ENCODE assay signal across 22 cellular contexts in genomic region chr11:46366260-46366659, GRCh38. TPM values are rescaled to one million over a fixed set of nuclear protein-coding genes. Genes with fewer than 3 reads are reported as not detected.
DNase-seq lines count a peak whose midpoint lies in the region; ATAC-seq, FAIRE-seq and TF ChIP-seq lines count a peak whose summit lies in the region.
"Had no signal": no experiment of that assay in that cellular context is flagged by ENCODE, and none has a peak within 500 bp of the region (broad histone marks: within the 10 kb centered on the region; RNA-seq: fewer than 3 reads in every experiment).

No MANE protein-coding gene starts in this region.

- TF ChIP-seq CTCF in activated CD8-positive, alpha-beta T cell treated with anti-CD3 and anti-CD28 coated beads for 36 hours (IDR thresholded peaks at IDR 0.05): no peak
- no peak for TF ChIP-seq CTCF in CD8-positive, alpha-beta T cell (IDR thresholded peaks at IDR 0.05)
- no peak for TF ChIP-seq CTCF in K562 (IDR thresholded peaks at IDR 0.05 in 2 of 3, conservative IDR thresholded peaks at IDR 0.05 in 1 of 3; ENCODE audit: insufficient read depth in 2 of 3, low read depth in 1 of 3, low read length in 3 of 3)
- TF ChIP-seq CTCF in neutrophil (IDR thresholded peaks at IDR 0.05): no peak

- no peak for FAIRE-seq in K562 (lab: Jason Lieb, UNC)
- FAIRE-seq: GM12891 had no signal

- H3K4me3 Mint-ChIP-seq in activated CD8-positive, alpha-beta T cell treated with anti-CD3 and anti-CD28 coated beads, Interleukin-2, amount 10 ng/mL, durations not matched to agents 7 days and 5 days: no peak overlapping the region
- no peak overlapping the region for H3K4me3 Mint-ChIP-seq in activated CD8-positive, alpha-beta T cell treated with anti-CD3 and anti-CD28 coated beads for 36 hours
- H3K4me3 Mint-ChIP-seq in CD8-positive, alpha-beta T cell: no peak overlapping the region
- H3K4me3 Mint-ChIP-seq: GM23338 had no signal

- no peak for DNase-seq in activated CD8-positive, alpha-beta T cell treated with anti-CD3 and anti-CD28 coated beads, Interleukin-2, amount 10 ng/mL, durations not matched to agents 7 days and 5 days
- DNase-seq in activated CD8-positive, alpha-beta T cell treated with anti-CD3 and anti-CD28 coated beads for 36 hours: no peak
- peak in 1 of 7 experiments; percentile 15 for DNase-seq in CD8-positive, alpha-beta T cell
- no peak for DNase-seq in K562 (ENCODE audit: extremely low read depth in 1 of 4, low spot score in 3 of 4)
- no peak for DNase-seq in RPMI8226
- DNase-seq in caudate nucleus (lab: John Stamatoyannopoulos, UW): no peak
- DNase-seq in kidney glomerular epithelial cell (lab: John Stamatoyannopoulos, UW): no peak
- DNase-seq: BE2C; CD8-positive, alpha-beta memory T cell; DMS53; EL; KG1; NCI-H187 treated with DMSO at 0.1 percent for 48 hours; NCI-H226; NCI-H524; NCI-H82; SJCRH30 had no signal

- H3K36me3 Mint-ChIP-seq in activated CD8-positive, alpha-beta T cell treated with anti-CD3 and anti-CD28 coated beads, Interleukin-2, amount 10 ng/mL, durations not matched to agents 7 days and 5 days (ENCODE audit: low read depth): peaks cover 33% of the 10 kb centered on the region
- H3K36me3 Mint-ChIP-seq in activated CD8-positive, alpha-beta T cell treated with anti-CD3 and anti-CD28 coated beads for 36 hours (ENCODE audit: low read depth): peaks cover 17% of the 10 kb centered on the region
- peaks cover 50% of the 10 kb centered on the region for H3K36me3 Mint-ChIP-seq in CD8-positive, alpha-beta T cell

- no peaks in the 10 kb centered on the region for H3K27me3 Mint-ChIP-seq in activated CD8-positive, alpha-beta T cell treated with anti-CD3 and anti-CD28 coated beads, Interleukin-2, amount 10 ng/mL, durations not matched to agents 7 days and 5 days (ENCODE audit: low read depth)
- H3K27me3 Mint-ChIP-seq in activated CD8-positive, alpha-beta T cell treated with anti-CD3 and anti-CD28 coated beads for 36 hours: no peaks in the 10 kb centered on the region
- H3K27me3 Mint-ChIP-seq in CD8-positive, alpha-beta T cell (ENCODE audit: low read depth): no peaks in the 10 kb centered on the region

- WGBS in K562 (ENCODE audit: insufficient coverage, low coverage, missing lambda C conversion rate): 98% methylated on average over 18 of the region's 22 CpGs

- no peak for TF ChIP-seq POLR2A in K562 (conservative IDR thresholded peaks at IDR 0.05)

- TF ChIP-seq EP300 in K562 (IDR thresholded peaks at IDR 0.05; ENCODE audit: low read length): no peak

- no peak for TF ChIP-seq RAD21 in K562 (CRISPR knock-in tag; conservative IDR thresholded peaks at IDR 0.05 in 1 of 2, IDR thresholded peaks at IDR 0.05 in 1 of 2)

- in situ Hi-C loops in K562 (cut with MboI): no loop called here

- no peak for ATAC-seq in activated CD8-positive, alpha-beta T cell treated with anti-CD3 and anti-CD28 coated beads, Interleukin-2, amount 10 ng/mL, durations not matched to agents 7 days and 5 days
- ATAC-seq in activated CD8-positive, alpha-beta T cell treated with anti-CD3 and anti-CD28 coated beads for 36 hours: no peak
- ATAC-seq in CD8-positive, alpha-beta T cell: no peak
- ATAC-seq in K562: no peak
- ATAC-seq: HCT116 had no signal

- H2AFZ ChIP-seq in K562 (ENCODE audit: low read depth, low read length): no peak overlapping the region
- H2AFZ ChIP-seq: GM23338 had no signal

- no peaks in the 10 kb centered on the region for H3K9me3 Mint-ChIP-seq in activated CD8-positive, alpha-beta T cell treated with anti-CD3 and anti-CD28 coated beads, Interleukin-2, amount 10 ng/mL, durations not matched to agents 7 days and 5 days (ENCODE audit: insufficient read depth)
- H3K9me3 Mint-ChIP-seq in activated CD8-positive, alpha-beta T cell treated with anti-CD3 and anti-CD28 coated beads for 36 hours: no peaks in the 10 kb centered on the region
- H3K9me3 Mint-ChIP-seq in CD8-positive, alpha-beta T cell: no peaks in the 10 kb centered on the region
- H3K9me3 Mint-ChIP-seq: CD8-positive, alpha-beta memory T cell; GM23338 had no signal

- no TSS peak for BruUV-seq in K562 (replicated peaks; lab: Mats Ljungman, UMichigan)

- H3K4me3 ChIP-seq in CD8-positive, alpha-beta T cell (ENCODE audit: low read depth, low read length): no peak overlapping the region
- H3K4me3 ChIP-seq in K562 (no peak overlapping the region), neutrophil (ENCODE audit: low read depth in 1 of 2, low read length in 1 of 2) (no peak overlapping the region)
- H3K4me3 ChIP-seq: GM23338, SJCRH30 had no signal

- no peaks in the 10 kb centered on the region for H3K27me3 ChIP-seq in CD8-positive, alpha-beta T cell (ENCODE audit: insufficient read depth, low read length)
- H3K27me3 ChIP-seq in K562 (ENCODE audit: control insufficient read depth in 2 of 2, insufficient read depth in 2 of 2, low read length in 2 of 2): no peaks in the 10 kb centered on the region
- H3K27me3 ChIP-seq in neutrophil: no peaks in the 10 kb centered on the region
- H3K27me3 ChIP-seq: BE2C, SJCRH30 had no signal

- H3K36me3 ChIP-seq in CD8-positive, alpha-beta T cell (ENCODE audit: insufficient read depth, low read length): peaks cover 39% of the 10 kb centered on the region
- peaks cover 65% of the 10 kb centered on the region; the same call in 2 of the 3 replicates for H3K36me3 ChIP-seq in K562 (ENCODE audit: control insufficient read depth, insufficient read depth, low read length)
- H3K36me3 ChIP-seq in neutrophil: peaks cover 67% of the 10 kb centered on the region
- H3K36me3 ChIP-seq: BE2C had no signal

- intact Hi-C loops in activated CD8-positive, alpha-beta T cell treated with anti-CD3 and anti-CD28 coated beads for 36 hours (cut with micrococcal nuclease): no loop called here
- intact Hi-C loops in CD8-positive, alpha-beta T cell (cut with DNase I, micrococcal nuclease): no loop called here
- intact Hi-C loops in K562 (cut with micrococcal nuclease): loop anchor here (5.0 kb wide), 2 partner anchors 49 to 119 kb away; no protein-coding TSS in a partner anchor

- CTCF ChIA-PET in activated CD8-positive, alpha-beta T cell treated with anti-CD3 and anti-CD28 coated beads, Interleukin-2, amount 10 ng/mL, durations not matched to agents 7 days and 5 days (lab: Charles Lee): interaction anchor here (1.0 to 16.5 kb wide), 3 partner anchors 13 to 128 kb away, joined by 3 to 381 read pairs (median 3); partner anchors contain the start of gene DGKZ
- CTCF ChIA-PET in activated CD8-positive, alpha-beta T cell treated with anti-CD3 and anti-CD28 coated beads for 36 hours (lab: Charles Lee): interaction anchor here (0.9 to 17.8 kb wide), 5 partner anchors 14 to 127 kb away, joined by 3 to 480 read pairs (median 8); partner anchors contain the start of gene DGKZ
- CTCF ChIA-PET in CD8-positive, alpha-beta T cell (lab: Charles Lee): interaction anchor here (1.2 to 17.4 kb wide), 7 partner anchors 8 to 126 kb away, joined by 3 to 412 read pairs (median 6); partner anchors contain the start of gene DGKZ
- CTCF ChIA-PET in K562 (lab: Yijun Ruan, JAX; ENCODE audit: low intra/inter-chr PET ratio): interaction anchor here (1.5 kb wide), 1 partner anchor 15 kb away, joined by 5 read pairs; no protein-coding TSS in a partner anchor

- no peak overlapping the region for H3K4me2 ChIP-seq in K562 (ENCODE audit: insufficient read depth, low read length)
- H3K4me2 ChIP-seq: GM23338 had no signal

- H3K4me1 ChIP-seq in CD8-positive, alpha-beta T cell (ENCODE audit: insufficient read depth, low read length): peaks cover 61% of the 10 kb centered on the region
- H3K4me1 ChIP-seq in K562 (replicated peaks in 1 of 2; ENCODE audit: control insufficient read depth in 2 of 2, insufficient read depth in 2 of 2, low read length in 2 of 2) (peaks cover 22 to 65% of the 10 kb centered on the region in 2 experiments), neutrophil (ENCODE audit: control insufficient read depth in 1 of 2, insufficient read depth in 1 of 2, low read depth in 1 of 2, low read length in 1 of 2) (peaks cover 42 to 50% of the 10 kb centered on the region in 2 experiments)

- no peak overlapping the region; a peak in 1 of 4 replicates for H3K9ac ChIP-seq in K562 (ENCODE audit: insufficient read depth in 1 of 2, low read depth in 2 of 2, low read length in 2 of 2)

- H3K27ac Mint-ChIP-seq in activated CD8-positive, alpha-beta T cell treated with anti-CD3 and anti-CD28 coated beads, Interleukin-2, amount 10 ng/mL, durations not matched to agents 7 days and 5 days: peak overlapping the region; percentile 15
- H3K27ac Mint-ChIP-seq in activated CD8-positive, alpha-beta T cell treated with anti-CD3 and anti-CD28 coated beads for 36 hours: no peak overlapping the region
- peak overlapping the region; percentile 57 for H3K27ac Mint-ChIP-seq in CD8-positive, alpha-beta T cell
- H3K27ac Mint-ChIP-seq: GM23338 had no signal

- H3K9me1 ChIP-seq in K562 (ENCODE audit: control insufficient read depth, insufficient read depth, low read length): peaks cover 3% of the 10 kb centered on the region

- peaks cover 49% of the 10 kb centered on the region for H3K4me1 Mint-ChIP-seq in activated CD8-positive, alpha-beta T cell treated with anti-CD3 and anti-CD28 coated beads, Interleukin-2, amount 10 ng/mL, durations not matched to agents 7 days and 5 days (ENCODE audit: low read depth)
- H3K4me1 Mint-ChIP-seq in activated CD8-positive, alpha-beta T cell treated with anti-CD3 and anti-CD28 coated beads for 36 hours (ENCODE audit: low read depth): peaks cover 49% of the 10 kb centered on the region
- peaks cover 52% of the 10 kb centered on the region for H3K4me1 Mint-ChIP-seq in CD8-positive, alpha-beta T cell (ENCODE audit: low read depth)

- POLR2A ChIA-PET in activated CD8-positive, alpha-beta T cell treated with anti-CD3 and anti-CD28 coated beads, Interleukin-2, amount 10 ng/mL, durations not matched to agents 7 days and 5 days (lab: Charles Lee): interaction anchor here (10.0 kb wide), 1 partner anchor 15 kb away, joined by 77 read pairs; no protein-coding TSS in a partner anchor
- POLR2A ChIA-PET in activated CD8-positive, alpha-beta T cell treated with anti-CD3 and anti-CD28 coated beads for 36 hours (lab: Charles Lee): interaction anchor here (1.2 to 10.2 kb wide), 4 partner anchors 10 to 23 kb away, joined by 3 to 135 read pairs (median 9); partner anchors contain the start of gene DGKZ
- POLR2A ChIA-PET in CD8-positive, alpha-beta T cell (lab: Charles Lee): interaction anchor here (1.0 to 1.6 kb wide), 3 partner anchors 12 to 18 kb away, joined by 3 to 8 read pairs (median 3); partner anchors contain the start of gene DGKZ
- POLR2A ChIA-PET in K562 (lab: Yijun Ruan, JAX): interaction anchor here (0.7 to 1.6 kb wide), 4 partner anchors 10 to 14 kb away, joined by 3 to 10 read pairs (median 4); no protein-coding TSS in a partner anchor

- peaks cover 29% of the 10 kb centered on the region for H3K79me2 ChIP-seq in K562 (ENCODE audit: control insufficient read depth, insufficient read depth, low read length)

- H4K20me1 ChIP-seq in K562 (replicated peaks; ENCODE audit: control insufficient read depth, insufficient read depth, low read length): no peaks in the 10 kb centered on the region; the same call in none of the 2 replicates

- H3K9me3 ChIP-seq in CD8-positive, alpha-beta T cell (ENCODE audit: low read length): no peaks in the 10 kb centered on the region
- H3K9me3 ChIP-seq in K562 (replicated peaks; ENCODE audit: control insufficient read depth, insufficient read depth, low read depth, low read length) (no peaks in the 10 kb centered on the region), neutrophil (no peaks in the 10 kb centered on the region)
- H3K9me3 ChIP-seq: BE2C, SJCRH30 had no signal

- H3K27ac ChIP-seq in CD8-positive, alpha-beta T cell (ENCODE audit: low read depth, low read length): no peak overlapping the region
- H3K27ac ChIP-seq in K562 (ENCODE audit: extremely low read depth, low read depth, low read length) (no peak overlapping the region), neutrophil (peak overlapping the region; percentile 88), caudate nucleus (ENCODE audit: low read depth, low read length) (no peak overlapping the region)
- H3K27ac ChIP-seq: 22Rv1 had no signal

RNA-seq across cellular contexts. Expression of gene MDK, which starts 15.2 kb away (rescaled TPM):
- 1 to 10 TPM; 6.9 to 7.4 TPM for total RNA-seq in activated CD8-positive, alpha-beta T cell treated with anti-CD3 and anti-CD28 coated beads, Interleukin-2, amount 10 ng/mL, durations not matched to agents 7 days and 5 days
- 1 to 10 TPM; 4.2 to 4.9 TPM for total RNA-seq in activated CD8-positive, alpha-beta T cell treated with anti-CD3 and anti-CD28 coated beads for 36 hours
- total RNA-seq in CD8-positive, alpha-beta T cell: 1 to 10 TPM; 3.6 TPM
- 91.4 and 271 TPM in 2 replicates for total RNA-seq in K562 (2011; cell fraction: chromatin; rRNA removed; ENCODE audit: low replicate concordance)
- 402 and 460 TPM in 2 replicates for total RNA-seq in K562 (2011; cell fraction: nucleolus; rRNA removed)
- total RNA-seq in K562 (2011; cell fraction: nucleoplasm; rRNA removed): 333 and 334 TPM in 2 replicates
- total RNA-seq in K562 (2014; rRNA removed): 478 and 553 TPM in 2 replicates
- 91.5 and 123 TPM in 2 replicates for total RNA-seq in K562 (2014; rRNA removed; fragmentation: Illumina TruSeq; extraction: Trizol)
- total RNA-seq in K562 (2015; rRNA removed; fragmentation: Illumina TruSeq; extraction: Trizol): 269 and 279 TPM in 2 replicates
- total RNA-seq in K562 (2021): 396 and 429 TPM in 2 replicates
- 343 and 350 TPM in 2 replicates for polyA plus RNA-seq in K562 (2011; rRNA removed)
- polyA plus RNA-seq in K562 (2011; cell fraction: cytosol; rRNA removed): 540 and 788 TPM in 2 replicates
- 206 and 271 TPM in 2 replicates for polyA plus RNA-seq in K562 (2011; cell fraction: nucleus; rRNA removed)
- 413 and 460 TPM in 2 replicates for polyA plus RNA-seq in K562 (2012)
- 661 and 667 TPM in 2 replicates for polyA plus RNA-seq in K562 (2014; fragmentation: Illumina TruSeq; extraction: Trizol)
- 10 to 100 TPM; 20.7 to 61.7 TPM for polyA plus RNA-seq in K562 (2014; fragmentation: Nextera tagmentation; extraction: Ambion mirVana)
- 700 and 703 TPM in 2 replicates for polyA plus RNA-seq in K562 (2014; rRNA removed)
- polyA minus RNA-seq in K562 (2011; rRNA and poly(A)+ RNA removed): 33.7 and 59.6 TPM in 2 replicates
- 108 and 146 TPM in 2 replicates for polyA minus RNA-seq in K562 (2011; cell fraction: cytosol; rRNA and poly(A)+ RNA removed)
- polyA minus RNA-seq in K562 (2011; cell fraction: nucleus; rRNA and poly(A)+ RNA removed): 24.1 and 38.4 TPM in 2 replicates

RNA-seq across cellular contexts. Expression of gene DGKZ, which starts 19.0 kb away (rescaled TPM):
- 100 to 1,000 TPM; 151 to 152 TPM for total RNA-seq in activated CD8-positive, alpha-beta T cell treated with anti-CD3 and anti-CD28 coated beads, Interleukin-2, amount 10 ng/mL, durations not matched to agents 7 days and 5 days
- 10 to 100 TPM; 94.4 to 94.9 TPM for total RNA-seq in activated CD8-positive, alpha-beta T cell treated with anti-CD3 and anti-CD28 coated beads for 36 hours
- 100 to 1,000 TPM; 131 to 135 TPM for total RNA-seq in CD8-positive, alpha-beta T cell
- 71.0 and 248 TPM in 2 replicates for total RNA-seq in K562 (2011; cell fraction: chromatin; rRNA removed; ENCODE audit: low replicate concordance)
- 153 and 166 TPM in 2 replicates for total RNA-seq in K562 (2011; cell fraction: nucleolus; rRNA removed)
- 88.0 and 98.6 TPM in 2 replicates for total RNA-seq in K562 (2011; cell fraction: nucleoplasm; rRNA removed)
- total RNA-seq in K562 (2014; rRNA removed): 78.5 and 108 TPM in 2 replicates
- 10.9 and 13.6 TPM in 2 replicates for total RNA-seq in K562 (2014; rRNA removed; fragmentation: Illumina TruSeq; extraction: Trizol)
- 44.2 and 47.5 TPM in 2 replicates for total RNA-seq in K562 (2015; rRNA removed; fragmentation: Illumina TruSeq; extraction: Trizol)
- total RNA-seq in K562 (2021): 87.8 and 100 TPM in 2 replicates
- 28.2 and 49.4 TPM in 2 replicates for polyA plus RNA-seq in K562 (2011; rRNA removed)
- polyA plus RNA-seq in K562 (2011; cell fraction: cytosol; rRNA removed): 55.4 and 121 TPM in 2 replicates
- polyA plus RNA-seq in K562 (2011; cell fraction: nucleus; rRNA removed): 203 and 295 TPM in 2 replicates
- 64.0 and 103 TPM in 2 replicates for polyA plus RNA-seq in K562 (2012)
- polyA plus RNA-seq in K562 (2014; fragmentation: Illumina TruSeq; extraction: Trizol): 48.8 and 66.2 TPM in 2 replicates
- under 1 TPM; 0.51 to 0.71 TPM for polyA plus RNA-seq in K562 (2014; fragmentation: Nextera tagmentation; extraction: Ambion mirVana)
- polyA plus RNA-seq in K562 (2014; rRNA removed): 73.5 and 77.9 TPM in 2 replicates
- polyA minus RNA-seq in K562 (2011; rRNA and poly(A)+ RNA removed): 18.5 and 28.5 TPM in 2 replicates
- polyA minus RNA-seq in K562 (2011; cell fraction: cytosol; rRNA and poly(A)+ RNA removed): 53.9 and 65.8 TPM in 2 replicates
- polyA minus RNA-seq in K562 (2011; cell fraction: nucleus; rRNA and poly(A)+ RNA removed): 59.1 and 64.5 TPM in 2 replicates

RNA-seq across cellular contexts. Expression of gene CHRM4, which starts 25.3 kb away (rescaled TPM):
- under 1 TPM; 0.37 TPM for total RNA-seq in activated CD8-positive, alpha-beta T cell treated with anti-CD3 and anti-CD28 coated beads, Interleukin-2, amount 10 ng/mL, durations not matched to agents 7 days and 5 days
- not detected for total RNA-seq in activated CD8-positive, alpha-beta T cell treated with anti-CD3 and anti-CD28 coated beads for 36 hours
- 1 to 10 TPM; 2.9 to 4.1 TPM for total RNA-seq in CD8-positive, alpha-beta T cell
- 1.0 and 3.7 TPM in 2 replicates for total RNA-seq in K562 (2011; cell fraction: chromatin; rRNA removed; ENCODE audit: low replicate concordance)
- 1.6 and 4.0 TPM in 2 replicates for total RNA-seq in K562 (2011; cell fraction: nucleolus; rRNA removed)
- total RNA-seq in K562 (2011; cell fraction: nucleoplasm; rRNA removed): 1.2 TPM in 2 replicates
- total RNA-seq in K562 (2014; rRNA removed) (0.73 and 1.3 TPM in 2 replicates), K562 (2014; rRNA removed; fragmentation: Illumina TruSeq; extraction: Trizol) (0.19 and 0.22 TPM in 2 replicates), K562 (2015; rRNA removed; fragmentation: Illumina TruSeq; extraction: Trizol) (0.22 and 0.49 TPM in 2 replicates), K562 (2021) (0.89 and 1.0 TPM in 2 replicates)
- polyA plus RNA-seq in K562 (2011; rRNA removed) (0.62 and 0.74 TPM in 2 replicates), K562 (2014; fragmentation: Illumina TruSeq; extraction: Trizol) (0.40 and 0.76 TPM in 2 replicates), K562 (2014; fragmentation: Nextera tagmentation; extraction: Ambion mirVana) (not detected), K562 (2014; rRNA removed) (0.33 and 0.58 TPM in 2 replicates)
- 0.84 and 2.3 TPM in 2 replicates for polyA plus RNA-seq in K562 (2011; cell fraction: cytosol; rRNA removed)
- polyA plus RNA-seq in K562 (2011; cell fraction: nucleus; rRNA removed): 0.60 and 1.5 TPM in 2 replicates
- polyA plus RNA-seq in K562 (2012): 0.35 and 0.68 TPM in 2 replicates
- polyA minus RNA-seq in K562 (2011; rRNA and poly(A)+ RNA removed): 0.42 and 1.1 TPM in 2 replicates
- 1.6 TPM in 1 of 2 replicates, not detected in the other for polyA minus RNA-seq in K562 (2011; cell fraction: cytosol; rRNA and poly(A)+ RNA removed)
- 0.89 and 2.6 TPM in 2 replicates for polyA minus RNA-seq in K562 (2011; cell fraction: nucleus; rRNA and poly(A)+ RNA removed)
- total RNA-seq: CD8-positive, alpha-beta memory T cell had no signal
- polyA plus RNA-seq: GM23338 had no signal

Comparison
In these comparisons a context has a peak if more than half of its experiments do, and no peak if none do; other contexts are left out.
1. RNA of gene MDK, which starts 15.2 kb away (total RNA-seq): 91.4 to 553 TPM in K562; 6.9 to 7.4 TPM in activated CD8-positive, alpha-beta T cell treated with anti-CD3 and anti-CD28 coated beads, Interleukin-2, amount 10 ng/mL, durations not matched to agents 7 days and 5 days, 4.2 to 4.9 TPM in activated CD8-positive, alpha-beta T cell treated with anti-CD3 and anti-CD28 coated beads for 36 hours and 3.6 TPM in CD8-positive, alpha-beta T cell; every median in the first group is over 10 times any median in the second.